ENCODE assay signal across 15 cellular contexts in the genomic region with DNA sequence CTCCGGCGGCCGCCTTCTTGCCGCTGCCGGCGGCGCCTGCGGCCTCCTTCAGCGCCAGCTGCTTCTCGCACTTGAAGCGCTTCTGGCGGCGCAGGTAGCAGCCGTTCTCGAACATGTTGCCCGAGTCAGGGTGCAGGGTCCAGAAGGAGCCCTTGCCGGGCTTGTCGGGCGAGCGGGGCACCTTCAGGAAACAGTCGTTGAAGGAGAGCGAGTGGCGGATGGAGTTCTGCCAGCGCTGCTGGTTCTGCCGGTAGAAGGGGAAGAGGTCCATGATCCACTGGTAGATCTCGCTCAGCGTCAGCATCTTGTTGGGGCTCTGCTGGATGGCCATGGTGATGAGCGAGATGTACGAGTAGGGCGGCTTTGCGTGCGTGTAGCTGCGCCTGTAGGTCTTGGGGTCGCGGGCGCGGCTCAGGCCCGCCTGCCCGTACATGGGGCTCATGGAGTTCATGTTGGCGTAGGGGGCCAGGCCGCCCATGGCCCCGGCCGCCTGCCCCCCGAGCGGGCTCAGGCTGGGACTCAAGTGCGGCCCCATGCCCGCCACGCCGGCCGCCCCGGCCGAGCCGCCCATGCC. TPM values are rescaled to one million over a fixed set of nuclear protein-coding genes. Genes with fewer than 3 reads are reported as not detected.
DNase-seq lines count a peak whose midpoint lies in the region; ATAC-seq, FAIRE-seq and TF ChIP-seq lines count a peak whose summit lies in the region.
"Had no signal": no experiment of that assay in that cellular context is flagged by ENCODE, and none has a peak within 500 bp of the region (broad histone marks: within the 10 kb centered on the region; RNA-seq: fewer than 3 reads in every experiment).

No MANE protein-coding gene starts in this region.

- no peak overlapping the region for H2BK5ac ChIP-seq in H1 (ENCODE audit: low read depth, low read length)

- peak overlapping the region; percentile 47 to 55; a peak in 3 of 4 replicates for H3K4me2 ChIP-seq in H1 (ENCODE audit: insufficient read depth in 1 of 2, low read depth in 2 of 2, low read length in 2 of 2)

- no peak overlapping the region for H3K14ac ChIP-seq in H1 (ENCODE audit: insufficient read length)

- H4K8ac ChIP-seq in H1 (ENCODE audit: extremely low read depth, insufficient read depth, low read length) = no peak overlapping the region; the same call in 1 of the 2 replicates

- 0 out of 2 replicates have a peak overlapping the region, but pooled peaks have one; percentile 90 for H2BK20ac ChIP-seq in H1 (ENCODE audit: low read length)

- H2BK15ac ChIP-seq in H1 (ENCODE audit: low read length) = peak overlapping the region; percentile 72; the same call in 1 of the 2 replicates

- no peak overlapping the region for H3K23ac ChIP-seq in H1 (ENCODE audit: insufficient read length)

- H3K9me3 ChIP-seq in breast epithelium (no peaks in the 10 kb centered on the region), H1 (ENCODE audit: insufficient read depth in 2 of 2, low read depth in 1 of 2, low read length in 1 of 2) (peaks cover 0 to 3% of the 10 kb centered on the region in 2 experiments; a peak in 1 of 4 replicates), mucosa of rectum (ENCODE audit: control insufficient read depth in 2 of 2, low read length in 2 of 2) (no peaks in the 10 kb centered on the region), upper lobe of right lung (no peaks in the 10 kb centered on the region), heart left ventricle (no peaks in the 10 kb centered on the region)

- H4K5ac ChIP-seq in H1 (ENCODE audit: insufficient read length, low read depth, low read length) = no peak overlapping the region

- no peak overlapping the region for H3K4ac ChIP-seq in H1 (replicated peaks; ENCODE audit: insufficient read length, low read depth, low read length)

- no TSS peak for BruUV-seq in MCF 10A (replicated peaks; lab: Mats Ljungman, UMichigan)

- H3K4me1 ChIP-seq in breast epithelium = peaks cover 0 to 7% of the 10 kb centered on the region in 2 donors
- peaks cover 4 to 20% (median 18%) of the 10 kb centered on the region in 4 experiments for H3K4me1 ChIP-seq in H1 (replicated peaks in 1 of 4; ENCODE audit: control insufficient read depth in 3 of 4, insufficient read depth in 4 of 4, low read length in 3 of 4)
- H3K4me1 ChIP-seq in mucosa of rectum (ENCODE audit: control insufficient read depth in 2 of 2, insufficient read depth in 2 of 2, low read length in 2 of 2) = peaks cover 21 to 37% of the 10 kb centered on the region in 2 donors
- H3K4me1 ChIP-seq in upper lobe of right lung = peaks cover 5% of the 10 kb centered on the region
- peaks cover 0 to 65% (median 7%) of the 10 kb centered on the region in 12 donors for H3K4me1 ChIP-seq in heart left ventricle

- no peaks in the 10 kb centered on the region for H3K79me1 ChIP-seq in H1 (ENCODE audit: low read depth, low read length)

- DNase-seq in breast epithelium (ENCODE audit: low spot score in 2 of 2) (no peak), MCF 10A (ENCODE audit: unreplicated experiment) (no peak), H1 (ENCODE audit: low read depth in 1 of 2, low spot score in 2 of 2) (peak in 1 of 2 experiments; percentile 73), upper lobe of right lung (peak; percentile 67), heart left ventricle (no peak), medulla oblongata (ENCODE audit: extremely low spot score) (no peak), NCI-H524 treated with DMSO at 0.1 percent for 48 hours (lab: John Stamatoyannopoulos, UW) (no peak)
- DNase-seq: activated CD4-positive, alpha-beta T cell treated with anti-CD3 and anti-CD28 coated beads for 1 hour; DMS79; KG1; NCI-H1930; stimulated activated CD4-positive, alpha-beta T cell treated with anti-CD3 and anti-CD28 coated beads, Interleukin-4, amount 100 ng/mL, for 24 hours; stimulated activated naive CD4-positive, alpha-beta T cell had no signal

- intact Hi-C loops in breast epithelium (cut with DNase I; ENCODE audit: low total_unique reads) = no loop called here
- intact Hi-C loops in MCF 10A (cut with micrococcal nuclease) = no loop called here
- intact Hi-C loops in upper lobe of right lung (cut with DNase I) = no loop called here
- intact Hi-C loops in heart left ventricle (cut with DNase I) = loop anchor here in 1 of 10 donors (10.0 kb wide), 1 partner anchor 238 kb away; no protein-coding TSS in a partner anchor

- H2AFZ ChIP-seq in H1 (ENCODE audit: low read length) = no peak overlapping the region

- H3K79me2 ChIP-seq in H1 (ENCODE audit: control insufficient read depth in 1 of 2, insufficient read depth in 2 of 2, low read length in 2 of 2) = no peaks in the 10 kb centered on the region

- no peak overlapping the region; the same call in 1 of the 2 replicates for H2AK5ac ChIP-seq in H1 (ENCODE audit: low read depth, low read length)

- H3K36me3 ChIP-seq in breast epithelium (no peaks in the 10 kb centered on the region), H1 (ENCODE audit: control insufficient read depth in 2 of 4, insufficient read depth in 4 of 4, low read length in 3 of 4) (peaks cover 0 to 15% (median 0%) of the 10 kb centered on the region in 4 experiments; a peak in 1 of 8 replicates), mucosa of rectum (ENCODE audit: control insufficient read depth in 2 of 2, insufficient read depth in 2 of 2, low read length in 2 of 2) (no peaks in the 10 kb centered on the region), upper lobe of right lung (no peaks in the 10 kb centered on the region), heart left ventricle (no peaks in the 10 kb centered on the region)

- ATAC-seq in upper lobe of right lung (no peak), heart left ventricle (no peak)

- H3K27ac Mint-ChIP-seq in MCF 10A (ENCODE audit: low read depth, unreplicated experiment) = no peak overlapping the region

- no peak for TF ChIP-seq EP300 in H1 (IDR thresholded peaks at IDR 0.05; ENCODE audit: borderline replicate concordance in 1 of 2, low read depth in 2 of 2, low read length in 2 of 2)

- no peak overlapping the region for H4K91ac ChIP-seq in H1 (replicated peaks; ENCODE audit: insufficient read length, low read length)

- H3K18ac ChIP-seq in H1 (ENCODE audit: extremely low read depth, low read length) = peak overlapping the region; percentile 83; the same call in 1 of the 2 replicates

- no peak overlapping the region for H2BK120ac ChIP-seq in H1 (replicated peaks; ENCODE audit: low read depth, low read length)

- H3K27me3 ChIP-seq in breast epithelium (peaks cover 0 to 99% of the 10 kb centered on the region in 2 donors), H1 (replicated peaks in 1 of 4; ENCODE audit: control insufficient read depth in 3 of 4, extremely low read depth in 1 of 4, insufficient read depth in 3 of 4, low read length in 3 of 4) (peaks cover 94 to 99% (median 98%) of the 10 kb centered on the region in 4 experiments), mucosa of rectum (ENCODE audit: control insufficient read depth in 2 of 2, insufficient read depth in 2 of 2, low read length in 2 of 2) (peaks cover 11 to 17% of the 10 kb centered on the region in 2 donors), upper lobe of right lung (peaks cover 93% of the 10 kb centered on the region), heart left ventricle (peaks cover 87 to 100% (median 97%) of the 10 kb centered on the region in 9 donors)

- no peak overlapping the region for H3K56ac ChIP-seq in H1 (replicated peaks; ENCODE audit: insufficient read length, low read depth, low read length)

- H3K23me2 ChIP-seq in H1 (ENCODE audit: low read depth, low read length) = peaks cover 3% of the 10 kb centered on the region; the same call in 1 of the 2 replicates

- no peak for FAIRE-seq in H1 (lab: Jason Lieb, UNC)

- H3K36me3 Mint-ChIP-seq in MCF 10A (ENCODE audit: insufficient read depth, unreplicated experiment) = no peaks in the 10 kb centered on the region

- no peak overlapping the region for H3K27ac ChIP-seq in breast epithelium
- H3K27ac ChIP-seq in H1 (ENCODE audit: low read depth, low read length) = no peak overlapping the region
- peak overlapping the region; percentile 87 to 96 for H3K27ac ChIP-seq in mucosa of rectum (ENCODE audit: low read depth in 2 of 2, low read length in 2 of 2)
- peak overlapping the region; percentile 83 for H3K27ac ChIP-seq in upper lobe of right lung
- H3K27ac ChIP-seq in heart left ventricle = no peak overlapping the region

- no peaks in the 10 kb centered on the region for H3K4me1 Mint-ChIP-seq in MCF 10A (ENCODE audit: insufficient read depth, unreplicated experiment)

- no peaks in the 10 kb centered on the region for H3K9me3 Mint-ChIP-seq in MCF 10A (ENCODE audit: unreplicated experiment)

- peaks cover 15% of the 10 kb centered on the region for H3K27me3 Mint-ChIP-seq in MCF 10A (ENCODE audit: insufficient read depth, unreplicated experiment)

- TF ChIP-seq POLR2A in breast epithelium (IDR thresholded peaks at IDR 0.05) (no peak), H1 (IDR thresholded peaks at IDR 0.05; ENCODE audit: control extremely low read depth in 1 of 2, low read depth in 2 of 2, low read length in 2 of 2) (no peak), heart left ventricle (IDR thresholded peaks at IDR 0.05) (no peak)

- no peak for TF ChIP-seq RAD21 in H1 (IDR thresholded peaks at IDR 0.05 in 1 of 2, conservative IDR thresholded peaks at IDR 0.05 in 1 of 2; ENCODE audit: low read depth in 2 of 2, low read length in 2 of 2)

- WGBS in H1 (ENCODE audit: extremely low coverage in 1 of 2, insufficient coverage in 1 of 2, insufficient read length in 1 of 2, insufficient replicate concordance in 2 of 2, low coverage in 1 of 2, low lambda C conversion rate in 2 of 2, missing lambda C conversion rate in 1 of 2), 2 experiments = 2% methylated on average over 37 of the region's 53 CpGs; no CpG with 5 or more reads in 1 of the 2 experiments
- WGBS in heart left ventricle, 4 donors = 3 to 4% (median 4%) methylated on average over 34 to 53 of the region's 53 CpGs

- peak overlapping the region in 2 of 3 donors; percentile 8 to 54 for H3K4me3 ChIP-seq in breast epithelium
- H3K4me3 ChIP-seq in H1 (ENCODE audit: extremely low read depth in 1 of 4, insufficient read depth in 2 of 4, low read depth in 3 of 4, low read length in 4 of 4) = peak overlapping the region in 1 of 4 experiments; percentile 52; a peak in 3 of 8 replicates
- peak overlapping the region; percentile 76 to 88 for H3K4me3 ChIP-seq in mucosa of rectum (ENCODE audit: low read length in 2 of 2)
- H3K4me3 ChIP-seq in upper lobe of right lung = peak overlapping the region; percentile 50
- H3K4me3 ChIP-seq in heart left ventricle = peak overlapping the region in 2 of 12 donors; percentile 5 to 15

- CTCF ChIA-PET in MCF 10A (lab: Yijun Ruan, JAX) = no interaction called here
- CTCF ChIA-PET in H1 (lab: Charles Lee; ENCODE audit: partially characterized antibody) = interaction anchor here (0.7 to 1.6 kb wide), 3 partner anchors 10 to 128 kb away, joined by 3 to 5 read pairs (median 4); no protein-coding TSS in a partner anchor

- TF ChIP-seq CTCF in breast epithelium (IDR thresholded peaks at IDR 0.05) = no peak
- TF ChIP-seq CTCF in MCF 10A (IDR thresholded peaks at IDR 0.05; ENCODE audit: unreplicated experiment) = no peak
- TF ChIP-seq CTCF in H1 (IDR thresholded peaks at IDR 0.05; ENCODE audit: control extremely low read depth in 1 of 3, insufficient read depth in 1 of 3, low read depth in 1 of 3, low read length in 3 of 3) = no peak
- TF ChIP-seq CTCF in upper lobe of right lung (IDR thresholded peaks at IDR 0.05) = no peak
- no peak for TF ChIP-seq CTCF in heart left ventricle (IDR thresholded peaks at IDR 0.05)

- H3K9ac ChIP-seq in H1 (replicated peaks in 1 of 4; ENCODE audit: extremely low read depth in 1 of 4, low read depth in 3 of 4, low read length in 3 of 4) (no peak overlapping the region), mucosa of rectum (ENCODE audit: low read depth in 1 of 2, low read length in 2 of 2) (peak overlapping the region; percentile 44 to 96)

- no peak overlapping the region for H3K4me3 Mint-ChIP-seq in MCF 10A (ENCODE audit: unreplicated experiment)

- peaks cover 20 to 22% of the 10 kb centered on the region in 2 experiments for H4K20me1 ChIP-seq in H1 (replicated peaks in 1 of 2; ENCODE audit: control insufficient read depth in 1 of 2, insufficient read depth in 2 of 2, low read length in 2 of 2)

- POLR2A ChIA-PET in MCF 10A (lab: Yijun Ruan, JAX) = no interaction called here
- POLR2A ChIA-PET in H1 (lab: Charles Lee; ENCODE audit: partially characterized antibody) = interaction anchor here (0.8 to 1.4 kb wide), 2 partner anchors 11 to 15 kb away, joined by 3 to 7 read pairs; no protein-coding TSS in a partner anchor

- peak overlapping the region; percentile 97; the same call in 1 of the 2 replicates for H2BK12ac ChIP-seq in H1 (ENCODE audit: low read depth, low read length)

RNA-seq across cellular contexts. Expression of a gene that starts 1.9 kb away (rescaled TPM):
- total RNA-seq in breast epithelium (not detected), MCF 10A (2022) (1.1 and 1.4 TPM in 2 replicates), upper lobe of right lung (21.7 TPM), heart left ventricle (not detected)
- total RNA-seq in H1 (2021; fragmentation: NEBNext Ultra II Directional; extraction: Animal tissue kit (Norgen Biotek cat#: 25700)) = 0.34 TPM in 1 of 2 replicates, not detected in the other
- polyA plus RNA-seq in H1 (2011; rRNA removed) (0.09 TPM in 1 of 2 replicates, not detected in the other), heart left ventricle (not detected)
- polyA plus RNA-seq in H1 (2011; cell fraction: cytosol; rRNA removed) = not detected
- 0.04 TPM for polyA plus RNA-seq in H1 (2011; cell fraction: nucleus; rRNA removed)
- 0.06 to 0.12 TPM (median 0.09 TPM) in 3 of 4 replicates, not detected in the other for polyA plus RNA-seq in H1 (2012, experiment 1 of 2)
- polyA plus RNA-seq in H1 (2012, experiment 2 of 2) = 0.12 TPM
- 0.28 TPM for polyA plus RNA-seq in H1 (2013, experiment 1 of 2)
- 0.31 TPM for polyA plus RNA-seq in H1 (2013, experiment 2 of 2)
- not detected in 2 replicates for polyA minus RNA-seq in H1 (2011; rRNA and poly(A)+ RNA removed)
- not detected for polyA minus RNA-seq in H1 (2011; cell fraction: cytosol; rRNA and poly(A)+ RNA removed)
- not detected for polyA minus RNA-seq in H1 (2011; cell fraction: nucleus; rRNA and poly(A)+ RNA removed)
- total RNA-seq: lung microvascular endothelial cell had no signal

Comparison
In these comparisons a context has a peak if more than half of its experiments do, and no peak if none do; other contexts are left out.
1. H3K27ac ChIP-seq: peak in mucosa of rectum (2 of 2) and upper lobe of right lung (single experiment); none in breast epithelium (0 of 2), H1 (single experiment) and heart left ventricle (0 of 12).
2. H3K9ac ChIP-seq: peak in mucosa of rectum (2 of 2); none in H1 (0 of 4).